12 cellular contexts compared by ENCODE assay signal in the genomic region with DNA sequence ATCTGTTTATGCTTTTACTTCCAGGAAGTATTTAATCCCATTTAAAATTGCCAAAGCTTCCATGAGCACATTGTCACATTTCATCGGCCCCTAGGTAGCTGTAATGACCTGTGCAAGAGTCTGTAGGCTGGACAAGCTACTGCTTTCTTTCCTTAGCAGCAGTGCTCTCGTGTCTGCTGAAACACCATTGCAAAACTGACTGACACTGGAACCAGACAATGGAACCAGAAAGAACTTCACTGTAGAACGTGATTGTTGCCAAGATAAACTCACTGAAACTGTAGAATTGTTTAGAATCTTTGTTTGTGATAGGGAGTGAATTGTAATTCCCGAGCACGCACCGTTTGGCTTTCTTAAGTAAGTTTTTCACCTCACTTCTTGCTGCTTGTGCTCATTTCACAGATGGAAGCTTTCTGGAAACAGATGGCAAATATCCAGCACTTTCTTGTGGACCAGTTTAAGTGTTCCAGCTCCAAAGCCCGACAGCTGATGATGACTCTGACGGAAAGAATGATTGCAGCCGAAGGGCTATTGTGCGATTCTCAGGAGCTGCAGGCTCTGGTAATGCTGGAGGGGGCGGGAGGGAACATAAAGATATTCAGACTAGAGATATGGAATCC. TPM values are rescaled to one million over a fixed set of nuclear protein-coding genes. Genes with fewer than 3 reads are reported as not detected.
DNase-seq lines count a peak whose midpoint lies in the region; ATAC-seq and TF ChIP-seq lines count a peak whose summit lies in the region.
"Had no signal": no experiment of that assay in that cellular context is flagged by ENCODE, and none has a peak within 500 bp of the region (broad histone marks: within the 10 kb centered on the region; RNA-seq: fewer than 3 reads in every experiment).

No MANE protein-coding gene starts in this region.

- H3K27ac ChIP-seq in esophagus squamous epithelium, result peak overlapping the region in 1 of 4 donors; percentile 42

- no peaks in the 10 kb centered on the region for H3K9me3 ChIP-seq in esophagus squamous epithelium

- DNase-seq in ELR (ENCODE audit: low read depth) (peak; percentile 83), foreskin fibroblast (peak; percentile 98), renal cortical epithelial cell (ENCODE audit: low read depth) (peak; percentile 88), esophagus squamous epithelium (lab: John Stamatoyannopoulos, UW) (no peak), SW480 (ENCODE audit: low spot score) (no peak)
- DNase-seq: DMS153, NCI-H1417 treated with DMSO at 0.1 percent for 48 hours had no signal

- ATAC-seq in HG02623 (IDR thresholded peaks at IDR 0.05; ENCODE audit: unreplicated experiment), result no peak
- no peak for ATAC-seq in GM19324 (IDR thresholded peaks at IDR 0.05; ENCODE audit: low FRiP score, unreplicated experiment)
- ATAC-seq: stimulated activated memory B cell treated with anti-CD40 and anti-IgM and Interleukin-4, amounts not matched to agents 10 μg/mL and 1 μg/mL and 100 μg/mL, for 72 hours had no signal

- peaks cover 0 to 10% (median 0%) of the 10 kb centered on the region in 3 donors for H3K4me1 ChIP-seq in esophagus squamous epithelium

- peaks cover 0 to 63% (median 5%) of the 10 kb centered on the region in 3 donors for H3K36me3 ChIP-seq in esophagus squamous epithelium

- no peaks in the 10 kb centered on the region for H3K27me3 ChIP-seq in esophagus squamous epithelium

- WGBS in esophagus squamous epithelium, 2 donors, result 27 to 50% methylated on average over 9 to 11 of the region's 11 CpGs

- TF ChIP-seq CTCF in WI38 (IDR thresholded peaks at IDR 0.05; ENCODE audit: low read depth, low read length) (no peak), foreskin fibroblast (IDR thresholded peaks at IDR 0.05; ENCODE audit: low read depth, low read length) (no peak), esophagus squamous epithelium (IDR thresholded peaks at IDR 0.05) (no peak)

- intact Hi-C loops in esophagus squamous epithelium (cut with DNase I), result no loop called here

- no peak for TF ChIP-seq POLR2A in esophagus squamous epithelium (IDR thresholded peaks at IDR 0.05)

- H3K4me3 ChIP-seq in WI38 (ENCODE audit: low read depth, low read length) (0 out of 2 replicates have a peak overlapping the region, but pooled peaks have one; percentile 3), foreskin fibroblast (ENCODE audit: low read depth in 1 of 2, low read length in 2 of 2) (no peak overlapping the region), esophagus squamous epithelium (no peak overlapping the region)
- H3K4me3 ChIP-seq: lung had no signal

RNA-seq across cellular contexts. Expression of a gene that starts 36.9 kb away (rescaled TPM):
- total RNA-seq in renal cortical epithelial cell, result 16.8 and 126 TPM in 2 replicates
- total RNA-seq in esophagus squamous epithelium, result 10 to 100 TPM in 1 of 4 donors, 1 to 10 TPM in 3; 4.2 to 17.2 (median 6.3) TPM

RNA-seq across cellular contexts. Expression of a gene that starts 39.5 kb away (rescaled TPM):
- total RNA-seq in renal cortical epithelial cell (6.6 and 14.7 TPM in 2 replicates), esophagus squamous epithelium (10 to 100 TPM in 1 of 4 donors, 1 to 10 TPM in 3; 5.0 to 12.6 (median 5.1) TPM)

Comparison
In these comparisons a context has a peak if more than half of its experiments do, and no peak if none do; other contexts are left out.
1. DNase-seq: peak in ELR (single experiment), foreskin fibroblast (2 of 2) and renal cortical epithelial cell (single experiment); none in esophagus squamous epithelium (single experiment) and SW480 (single experiment).